ENCODE assay signal across 21 cellular contexts in the genomic region with DNA sequence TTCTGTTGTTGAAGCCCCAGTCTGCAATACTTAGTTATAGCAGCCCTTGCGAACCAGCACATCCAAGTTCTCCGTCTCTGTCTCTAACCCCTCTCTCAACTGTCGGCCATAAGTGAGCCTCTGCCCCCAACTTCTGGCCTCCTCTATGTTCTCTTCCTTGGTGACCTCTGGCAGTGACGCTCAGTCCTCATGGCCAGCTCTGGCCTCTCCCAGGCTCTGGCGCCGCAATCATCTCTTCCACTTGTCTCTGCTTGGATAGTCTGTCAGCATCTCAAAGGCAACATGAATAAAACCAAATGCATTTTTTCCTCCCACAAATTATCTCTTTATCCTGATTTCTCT. TPM values are rescaled to one million over a fixed set of nuclear protein-coding genes. Genes with fewer than 3 reads are reported as not detected.
DNase-seq lines count a peak whose midpoint lies in the region; ATAC-seq and TF ChIP-seq lines count a peak whose summit lies in the region.
"Had no signal": no experiment of that assay in that cellular context is flagged by ENCODE, and none has a peak within 500 bp of the region (broad histone marks: within the 10 kb centered on the region; RNA-seq: fewer than 3 reads in every experiment).

No MANE protein-coding gene starts in this region.

- no peaks in the 10 kb centered on the region for H3K27me3 Mint-ChIP-seq in activated CD4-positive, alpha-beta T cell treated with anti-CD3 and anti-CD28 coated beads, Interleukin-2, amount 10 ng/mL, durations not matched to agents 24 days and 14 days
- no peaks in the 10 kb centered on the region for H3K27me3 Mint-ChIP-seq in activated T-helper 17 cell treated with anti-CD3 and anti-CD28 coated beads, Interleukin-2, amount 50 U/mL, for 72 hours

- H3K9me3 Mint-ChIP-seq in activated CD4-positive, alpha-beta T cell treated with anti-CD3 and anti-CD28 coated beads, Interleukin-2, amount 10 ng/mL, durations not matched to agents 24 days and 14 days: no peaks in the 10 kb centered on the region
- H3K9me3 Mint-ChIP-seq in activated T-helper 17 cell treated with anti-CD3 and anti-CD28 coated beads, Interleukin-2, amount 50 U/mL, for 72 hours: no peaks in the 10 kb centered on the region
- H3K9me3 Mint-ChIP-seq in stimulated activated effector memory CD8-positive, alpha-beta T cell treated with anti-CD3 and anti-CD28 coated beads, Interleukin-12 subunit alpha, Interleukin-12 subunit beta, amount 100 ng/mL, for 72 hours: no peaks in the 10 kb centered on the region
- H3K9me3 Mint-ChIP-seq: CD8-positive, alpha-beta T cell had no signal

- no peak for ATAC-seq in activated T-helper 17 cell treated with anti-CD3 and anti-CD28 coated beads, Interleukin-2, amount 50 U/mL, for 72 hours (replicated peaks)
- ATAC-seq in stimulated activated effector memory CD8-positive, alpha-beta T cell treated with anti-CD3 and anti-CD28 coated beads, Interleukin-12 subunit alpha, Interleukin-12 subunit beta, amount 100 ng/mL, for 72 hours: no peak
- ATAC-seq in HG02870 (IDR thresholded peaks at IDR 0.05; ENCODE audit: unreplicated experiment): no peak
- ATAC-seq: HCT116 had no signal

- intact Hi-C loops in activated CD4-positive, alpha-beta T cell treated with anti-CD3 and anti-CD28 coated beads, Interleukin-2, amount 10 ng/mL, durations not matched to agents 24 days and 14 days (cut with micrococcal nuclease): no loop called here
- intact Hi-C loops in stomach (cut with DNase I; ENCODE audit: low total_unique reads): no loop called here

- peak overlapping the region; percentile 18 for H3K27ac Mint-ChIP-seq in activated CD4-positive, alpha-beta T cell treated with anti-CD3 and anti-CD28 coated beads, Interleukin-2, amount 10 ng/mL, durations not matched to agents 24 days and 14 days
- H3K27ac Mint-ChIP-seq in activated T-helper 17 cell treated with anti-CD3 and anti-CD28 coated beads, Interleukin-2, amount 50 U/mL, for 72 hours: peak overlapping the region; percentile 5
- peak overlapping the region; percentile 16 for H3K27ac Mint-ChIP-seq in stimulated activated effector memory CD8-positive, alpha-beta T cell treated with anti-CD3 and anti-CD28 coated beads, Interleukin-12 subunit alpha, Interleukin-12 subunit beta, amount 100 ng/mL, for 72 hours
- H3K27ac Mint-ChIP-seq: CD8-positive, alpha-beta T cell had no signal

- H3K27ac ChIP-seq in stomach: no peak overlapping the region
- H3K27ac ChIP-seq: BLaER1 had no signal

- no peaks in the 10 kb centered on the region for H3K27me3 ChIP-seq in endocrine pancreas (ENCODE audit: control insufficient read depth, insufficient read depth, low read length)
- no peaks in the 10 kb centered on the region for H3K27me3 ChIP-seq in stomach

- H3K36me3 ChIP-seq in endocrine pancreas (ENCODE audit: control insufficient read depth, insufficient read depth, low read length) (no peaks in the 10 kb centered on the region), stomach (no peaks in the 10 kb centered on the region)
- H3K36me3 ChIP-seq: BLaER1 had no signal

- no peaks in the 10 kb centered on the region for H3K36me3 Mint-ChIP-seq in activated CD4-positive, alpha-beta T cell treated with anti-CD3 and anti-CD28 coated beads, Interleukin-2, amount 10 ng/mL, durations not matched to agents 24 days and 14 days (ENCODE audit: low read depth)
- H3K36me3 Mint-ChIP-seq in activated T-helper 17 cell treated with anti-CD3 and anti-CD28 coated beads, Interleukin-2, amount 50 U/mL, for 72 hours (ENCODE audit: low read depth): no peaks in the 10 kb centered on the region
- H3K36me3 Mint-ChIP-seq in stimulated activated effector memory CD8-positive, alpha-beta T cell treated with anti-CD3 and anti-CD28 coated beads, Interleukin-12 subunit alpha, Interleukin-12 subunit beta, amount 100 ng/mL, for 72 hours: no peaks in the 10 kb centered on the region
- H3K36me3 Mint-ChIP-seq: CD8-positive, alpha-beta T cell had no signal

- TF ChIP-seq CTCF in stomach (IDR thresholded peaks at IDR 0.05): no peak

- TF ChIP-seq EP300 in stomach (IDR thresholded peaks at IDR 0.05): no peak

- WGBS in stomach, 5 donors: 80 to 98% (median 94%) methylated on average over 6 of the region's 6 CpGs

- H3K4me1 Mint-ChIP-seq in activated CD4-positive, alpha-beta T cell treated with anti-CD3 and anti-CD28 coated beads, Interleukin-2, amount 10 ng/mL, durations not matched to agents 24 days and 14 days: peaks cover 20% of the 10 kb centered on the region
- peaks cover 6% of the 10 kb centered on the region for H3K4me1 Mint-ChIP-seq in activated T-helper 17 cell treated with anti-CD3 and anti-CD28 coated beads, Interleukin-2, amount 50 U/mL, for 72 hours
- peaks cover 22% of the 10 kb centered on the region for H3K4me1 Mint-ChIP-seq in stimulated activated effector memory CD8-positive, alpha-beta T cell treated with anti-CD3 and anti-CD28 coated beads, Interleukin-12 subunit alpha, Interleukin-12 subunit beta, amount 100 ng/mL, for 72 hours

- H3K4me1 ChIP-seq in endocrine pancreas (ENCODE audit: control insufficient read depth, insufficient read depth, low read length): peaks cover 5% of the 10 kb centered on the region
- H3K4me1 ChIP-seq in stomach: peaks cover 0 to 32% (median 20%) of the 10 kb centered on the region in 4 donors

- no peaks in the 10 kb centered on the region for H3K9me3 ChIP-seq in endocrine pancreas (ENCODE audit: control insufficient read depth, low read length)
- H3K9me3 ChIP-seq in stomach: no peaks in the 10 kb centered on the region
- H3K9me3 ChIP-seq: BLaER1 had no signal

- TF ChIP-seq POLR2A in stomach (IDR thresholded peaks at IDR 0.05): no peak

- H3K4me3 Mint-ChIP-seq in activated CD4-positive, alpha-beta T cell treated with anti-CD3 and anti-CD28 coated beads, Interleukin-2, amount 10 ng/mL, durations not matched to agents 24 days and 14 days: no peak overlapping the region
- H3K4me3 Mint-ChIP-seq in activated T-helper 17 cell treated with anti-CD3 and anti-CD28 coated beads, Interleukin-2, amount 50 U/mL, for 72 hours: no peak overlapping the region
- no peak overlapping the region for H3K4me3 Mint-ChIP-seq in stimulated activated effector memory CD8-positive, alpha-beta T cell treated with anti-CD3 and anti-CD28 coated beads, Interleukin-12 subunit alpha, Interleukin-12 subunit beta, amount 100 ng/mL, for 72 hours
- H3K4me3 Mint-ChIP-seq: CD8-positive, alpha-beta T cell had no signal

- H3K4me3 ChIP-seq in endocrine pancreas (ENCODE audit: control insufficient read depth, insufficient read depth, low read length) (no peak overlapping the region), stomach (no peak overlapping the region)
- H3K4me3 ChIP-seq: BLaER1, GM12878 had no signal

- no peak for DNase-seq in activated CD4-positive, alpha-beta T cell treated with anti-CD3 and anti-CD28 coated beads, Interleukin-2, amount 10 ng/mL, durations not matched to agents 24 days and 14 days
- no peak for DNase-seq in activated CD4-positive, alpha-beta T cell treated with anti-CD3 and anti-CD28 coated beads for 48 hours
- no peak for DNase-seq in stimulated activated effector memory CD8-positive, alpha-beta T cell treated with anti-CD3 and anti-CD28 coated beads, Interleukin-12 subunit alpha, Interleukin-12 subunit beta, amount 100 ng/mL, for 72 hours (ENCODE audit: low spot score in 2 of 2)
- DNase-seq in SKM-1 treated with dmso at 0.1 percent for 144 hours (lab: John Stamatoyannopoulos, UW; ENCODE audit: unreplicated experiment) (no peak), stomach (no peak)
- DNase-seq: 8988T; CD8-positive, alpha-beta T cell; COR-L47; DMS 273 treated with DMSO at 0.1 percent for 48 hours; DND-41; EL; GOT3; H7; IMR-90 had no signal

- H3K9ac ChIP-seq in endocrine pancreas (ENCODE audit: control insufficient read depth, insufficient read depth, low read length): peak overlapping the region; percentile 44
- H3K9ac ChIP-seq: BLaER1 had no signal

RNA-seq across cellular contexts. Expression of gene HLCS, which starts 8.4 kb away (rescaled TPM):
- 15.3 and 16.5 TPM in 2 replicates for total RNA-seq in activated CD4-positive, alpha-beta T cell treated with anti-CD3 and anti-CD28 coated beads, Interleukin-2, amount 10 ng/mL, durations not matched to agents 24 days and 14 days
- total RNA-seq in activated T-helper 17 cell treated with anti-CD3 and anti-CD28 coated beads, Interleukin-2, amount 50 U/mL, for 72 hours: 10 to 100 TPM; 14.5 to 17.8 TPM
- 10 to 100 TPM; 12.5 to 35.1 (median 18.1) TPM for total RNA-seq in stomach
- 1 to 10 TPM; 2.3 to 4.8 (median 3.5) TPM for polyA plus RNA-seq in stomach

RNA-seq across cellular contexts. Expression of gene RIPPLY3, which starts 31.7 kb away (rescaled TPM):
- total RNA-seq in activated CD4-positive, alpha-beta T cell treated with anti-CD3 and anti-CD28 coated beads, Interleukin-2, amount 10 ng/mL, durations not matched to agents 24 days and 14 days: 0.26 TPM in 1 of 2 replicates, not detected in the other
- total RNA-seq in activated T-helper 17 cell treated with anti-CD3 and anti-CD28 coated beads, Interleukin-2, amount 50 U/mL, for 72 hours: under 1 TPM; 0.17 to 0.48 TPM
- under 1 TPM in 2 of 5 donors, not detected in 3; 0.18 to 0.43 TPM for total RNA-seq in stomach
- polyA plus RNA-seq in stomach: under 1 TPM in 2 of 3 donors, not detected in 1; 0.56 to 0.65 TPM
- total RNA-seq: CD8-positive, alpha-beta T cell; G401; GM12878; IMR-90 had no signal
- polyA plus RNA-seq: GM12878 had no signal
